In genomic region chr19:15526408-15526807, GRCh38 we compare ENCODE assay signal across 38 cellular contexts. TPM values are rescaled to one million over a fixed set of nuclear protein-coding genes. Genes with fewer than 3 reads are reported as not detected.
"Had no signal": no experiment of that assay in that cellular context is flagged by ENCODE, and none has a peak within 500 bp of the region (broad histone marks: within the 10 kb centered on the region; RNA-seq: fewer than 3 reads in every experiment).

No MANE protein-coding gene starts in this region.

- H3K36me3 ChIP-seq: MG63 had no signal

- DNase-seq: Karpas-422, Kasumi-1, MG63, MM.1S, MV-4-11, NCI-H1048, NCI-H1092, NCI-H1092 treated with DMSO at 0.1 percent for 48 hours, NCI-H1105, NCI-H1105 treated with DMSO at 0.1 percent for 48 hours, NCI-H1417, NCI-H1417 treated with DMSO at 0.1 percent for 48 hours, NCI-H1436, NCI-H1436 treated with DMSO at 0.1 percent for 48 hours, NCI-H146, NCI-H1694, NCI-H1694 treated with DMSO at 0.1 percent for 48 hours, NCI-H187, NCI-H187 treated with DMSO at 0.1 percent for 48 hours, NCI-H1930, NCI-H2029, NCI-H2029 treated with DMSO at 0.1 percent for 48 hours, NCI-H2081, NCI-H2081 treated with DMSO at 0.1 percent for 48 hours, NCI-H2107, NCI-H2171, NCI-H2171 treated with DMSO at 0.1 percent for 48 hours, NCI-H2227 treated with DMSO at 0.1 percent for 48 hours, NCI-H226, NCI-H345, NCI-H446, NCI-H446 treated with DMSO at 0.1 percent for 48 hours, NCI-H510A, NCI-H510A treated with DMSO at 0.1 percent for 48 hours had no signal

- H3K4me3 ChIP-seq: MG63 had no signal

RNA-seq across cellular contexts. Expression of gene CYP4F22, which starts 18.1 kb away (rescaled TPM):
- total RNA-seq: LHCN-M2, M059J, MCF 10A, NCI-H460 had no signal

RNA-seq across cellular contexts. Expression of gene PGLYRP2, which starts 47.1 kb away (rescaled TPM):
- total RNA-seq: LHCN-M2, MCF 10A, NCI-H460 had no signal
